In genomic region chr16:89536371-89536770, GRCh38 we compare ENCODE assay signal across 17 cellular contexts. TPM values are rescaled to one million over a fixed set of nuclear protein-coding genes. Genes with fewer than 3 reads are reported as not detected.
"Had no signal": no experiment of that assay in that cellular context is flagged by ENCODE, and none has a peak within 500 bp of the region (broad histone marks: within the 10 kb centered on the region; RNA-seq: fewer than 3 reads in every experiment).

No MANE protein-coding gene starts in this region.

- DNase-seq: activated CD4-positive, alpha-beta T cell treated with anti-CD3 and anti-CD28 coated beads, Interleukin-2, amount 50 U/mL, for 48 hours; activated CD4-positive, CD25-positive, alpha-beta regulatory T cell; activated T-cell treated with anti-CD3 and anti-CD28 coated beads, Interleukin-2, amount 50 U/mL, for 72 hours; central memory CD4-positive, alpha-beta T cell; esophagus squamous epithelium; foreskin fibroblast; immature natural killer cell; left cardiac atrium; psoas muscle; stimulated activated CD4-positive, alpha-beta T cell treated with anti-CD3 and anti-CD28 coated beads, Interleukin-2, amount 100 ng/mL, for 24 hours; stimulated activated naive CD4-positive, alpha-beta T cell; T-helper 17 cell; upper lobe of right lung had no signal

- H3K27ac Mint-ChIP-seq: activated T-cell treated with anti-CD3 and anti-CD28 coated beads, Interleukin-2, amount 50 U/mL, for 72 hours; dendritic cell treated with granulocyte-macrophage colony-stimulating factor and Interleukin-4, amounts not matched to agents 40 ng/mL and 50 ng/mL, for 4 days; immature natural killer cell; natural killer cell treated with Interleukin-12 subunit alpha and Interleukin-12 subunit beta and Interleukin-15 and Interleukin-18, amount 100 ng/mL, for 72 hours; T-helper 17 cell had no signal

- H3K9me3 Mint-ChIP-seq: activated T-cell treated with anti-CD3 and anti-CD28 coated beads, Interleukin-2, amount 50 U/mL, for 72 hours; dendritic cell treated with granulocyte-macrophage colony-stimulating factor and Interleukin-4, amounts not matched to agents 40 ng/mL and 50 ng/mL, for 4 days; immature natural killer cell; natural killer cell treated with Interleukin-12 subunit alpha and Interleukin-12 subunit beta and Interleukin-15 and Interleukin-18, amount 100 ng/mL, for 72 hours had no signal

- H3K27me3 ChIP-seq: esophagus squamous epithelium, upper lobe of right lung had no signal

- ATAC-seq: activated T-cell treated with anti-CD3 and anti-CD28 coated beads, Interleukin-2, amount 50 U/mL, for 72 hours; left cardiac atrium; natural killer cell treated with Interleukin-12 subunit alpha and Interleukin-12 subunit beta and Interleukin-15 and Interleukin-18, amount 100 ng/mL, for 72 hours; psoas muscle; T-helper 17 cell; upper lobe of right lung had no signal

- H3K27ac ChIP-seq: psoas muscle, upper lobe of right lung had no signal

- H3K4me3 ChIP-seq: esophagus squamous epithelium, lung, psoas muscle, upper lobe of right lung had no signal

- H3K9me3 ChIP-seq: esophagus squamous epithelium, psoas muscle, upper lobe of right lung had no signal

- H3K4me3 Mint-ChIP-seq: activated T-cell treated with anti-CD3 and anti-CD28 coated beads, Interleukin-2, amount 50 U/mL, for 72 hours; dendritic cell treated with granulocyte-macrophage colony-stimulating factor and Interleukin-4, amounts not matched to agents 40 ng/mL and 50 ng/mL, for 4 days; immature natural killer cell; natural killer cell treated with Interleukin-12 subunit alpha and Interleukin-12 subunit beta and Interleukin-15 and Interleukin-18, amount 100 ng/mL, for 72 hours; T-helper 17 cell had no signal

- H3K27me3 Mint-ChIP-seq: dendritic cell treated with granulocyte-macrophage colony-stimulating factor and Interleukin-4, amounts not matched to agents 40 ng/mL and 50 ng/mL, for 4 days; natural killer cell treated with Interleukin-12 subunit alpha and Interleukin-12 subunit beta and Interleukin-15 and Interleukin-18, amount 100 ng/mL, for 72 hours; T-helper 17 cell had no signal

RNA-seq across cellular contexts. Expression of gene CPNE7, which starts 39.2 kb away (rescaled TPM):
- total RNA-seq: left cardiac atrium, psoas muscle, sciatic nerve had no signal
